ENCODE assay signal across 17 cellular contexts in genomic region chr15:64361259-64361658, GRCh38. TPM values are rescaled to one million over a fixed set of nuclear protein-coding genes. Genes with fewer than 3 reads are reported as not detected.
DNase-seq lines count a peak whose midpoint lies in the region; ATAC-seq and TF ChIP-seq lines count a peak whose summit lies in the region.
"Had no signal": no experiment of that assay in that cellular context is flagged by ENCODE, and none has a peak within 500 bp of the region (broad histone marks: within the 10 kb centered on the region; RNA-seq: fewer than 3 reads in every experiment).

No MANE protein-coding gene starts in this region.

- H4K20me1 ChIP-seq in osteoblast (ENCODE audit: insufficient read depth, low read length): no peaks in the 10 kb centered on the region

- ATAC-seq in RWPE2 (ENCODE audit: low read depth): peak; percentile 65
- ATAC-seq in activated T-helper 17 cell treated with anti-CD3 and anti-CD28 coated beads, Interleukin-2, amount 50 U/mL, for 72 hours (replicated peaks): no peak
- ATAC-seq in HG03520 (IDR thresholded peaks at IDR 0.05; ENCODE audit: unreplicated experiment): no peak
- ATAC-seq: HCT116 had no signal

- no peaks in the 10 kb centered on the region for H3K9me3 Mint-ChIP-seq in activated CD4-positive, alpha-beta T cell treated with anti-CD3 and anti-CD28 coated beads, Interleukin-2, amount 10 ng/mL, durations not matched to agents 24 days and 14 days
- no peaks in the 10 kb centered on the region for H3K9me3 Mint-ChIP-seq in activated T-helper 17 cell treated with anti-CD3 and anti-CD28 coated beads, Interleukin-2, amount 50 U/mL, for 72 hours
- H3K9me3 Mint-ChIP-seq: CD4-positive, alpha-beta T cell had no signal

- H3K9me3 ChIP-seq in RWPE2 (ENCODE audit: severe bottlenecking) (no peaks in the 10 kb centered on the region), osteoblast (ENCODE audit: low read depth, low read length) (no peaks in the 10 kb centered on the region)
- H3K9me3 ChIP-seq: BLaER1 treated with 17β-estradiol and CSF1 and Interleukin-3, amounts not matched to agents 10 nM and 100 nM had no signal

- peaks cover 3% of the 10 kb centered on the region for H3K36me3 Mint-ChIP-seq in activated CD4-positive, alpha-beta T cell treated with anti-CD3 and anti-CD28 coated beads, Interleukin-2, amount 10 ng/mL, durations not matched to agents 24 days and 14 days (ENCODE audit: low read depth)
- H3K36me3 Mint-ChIP-seq in activated T-helper 17 cell treated with anti-CD3 and anti-CD28 coated beads, Interleukin-2, amount 50 U/mL, for 72 hours (ENCODE audit: low read depth): peaks cover 16% of the 10 kb centered on the region

- H3K27ac Mint-ChIP-seq in activated CD4-positive, alpha-beta T cell treated with anti-CD3 and anti-CD28 coated beads, Interleukin-2, amount 10 ng/mL, durations not matched to agents 24 days and 14 days: peak overlapping the region; percentile 41
- H3K27ac Mint-ChIP-seq in activated T-helper 17 cell treated with anti-CD3 and anti-CD28 coated beads, Interleukin-2, amount 50 U/mL, for 72 hours: no peak overlapping the region
- H3K27ac Mint-ChIP-seq: CD4-positive, alpha-beta T cell had no signal

- no peaks in the 10 kb centered on the region for H3K79me2 ChIP-seq in osteoblast (ENCODE audit: insufficient read depth, low read length)

- no peak overlapping the region for H3K4me3 Mint-ChIP-seq in activated CD4-positive, alpha-beta T cell treated with anti-CD3 and anti-CD28 coated beads, Interleukin-2, amount 10 ng/mL, durations not matched to agents 24 days and 14 days
- H3K4me3 Mint-ChIP-seq in activated T-helper 17 cell treated with anti-CD3 and anti-CD28 coated beads, Interleukin-2, amount 50 U/mL, for 72 hours: no peak overlapping the region
- H3K4me3 Mint-ChIP-seq: CD4-positive, alpha-beta T cell had no signal

- no peak overlapping the region for H3K4me3 ChIP-seq in RWPE2 (ENCODE audit: severe bottlenecking)
- no peak overlapping the region for H3K4me3 ChIP-seq in epithelial cell of esophagus (ENCODE audit: low read length)
- H3K4me3 ChIP-seq in osteoblast (ENCODE audit: insufficient read depth, low read length): no peak overlapping the region
- H3K4me3 ChIP-seq: BLaER1 treated with 17β-estradiol and CSF1 and Interleukin-3, amounts not matched to agents 10 nM and 100 nM had no signal

- TF ChIP-seq CTCF in RWPE2 (IDR thresholded peaks at IDR 0.05; ENCODE audit: poor library complexity, severe bottlenecking) (no peak), epithelial cell of esophagus (IDR thresholded peaks at IDR 0.05; ENCODE audit: insufficient read depth, low read depth, low read length, missing control alignments) (no peak), osteoblast (IDR thresholded peaks at IDR 0.05; ENCODE audit: extremely low read depth, low read depth, low read length) (no peak)

- no peaks in the 10 kb centered on the region for H3K4me1 ChIP-seq in RWPE2 (ENCODE audit: insufficient read depth, poor library complexity, severe bottlenecking)
- peaks cover 5% of the 10 kb centered on the region for H3K4me1 ChIP-seq in osteoblast (ENCODE audit: insufficient read depth, low read length)

- no peak overlapping the region for H3K4me2 ChIP-seq in osteoblast (ENCODE audit: insufficient read depth, low read length)
- H3K4me2 ChIP-seq: BLaER1 treated with 17β-estradiol and CSF1 and Interleukin-3, amounts not matched to agents 10 nM and 100 nM had no signal

- intact Hi-C loops in activated CD4-positive, alpha-beta T cell treated with anti-CD3 and anti-CD28 coated beads, Interleukin-2, amount 10 ng/mL, durations not matched to agents 24 days and 14 days (cut with micrococcal nuclease): no loop called here

- H3K36me3 ChIP-seq in RWPE2 (ENCODE audit: low read depth) (peaks cover 48% of the 10 kb centered on the region), osteoblast (ENCODE audit: insufficient read depth, low read length) (no peaks in the 10 kb centered on the region)

- H2AFZ ChIP-seq in osteoblast (ENCODE audit: low read length): peak overlapping the region; percentile 31

- H3K27me3 ChIP-seq in RWPE2 (ENCODE audit: insufficient read depth, poor library complexity, severe bottlenecking): no peaks in the 10 kb centered on the region
- H3K27me3 ChIP-seq in osteoblast (ENCODE audit: insufficient read depth, low read length): no peaks in the 10 kb centered on the region
- H3K27me3 ChIP-seq: BLaER1 treated with 17β-estradiol and CSF1 and Interleukin-3, amounts not matched to agents 10 nM and 100 nM had no signal

- no peak for DNase-seq in activated CD4-positive, alpha-beta T cell treated with anti-CD3 and anti-CD28 coated beads, Interleukin-2, amount 10 ng/mL, durations not matched to agents 24 days and 14 days
- no peak for DNase-seq in activated CD4-positive, alpha-beta T cell treated with anti-CD3 and anti-CD28 coated beads, Interleukin-2, amount 50 U/mL, for 48 hours
- DNase-seq in RWPE2 (ENCODE audit: low spot score) (no peak), epithelial cell of esophagus (ENCODE audit: low read depth) (peak; percentile 35), osteoblast (ENCODE audit: insufficient read length, low spot score, missing footprints) (no peak)
- DNase-seq: 8988T; ACHN; Calu3; CD4-positive, alpha-beta T cell; DMS 273 treated with DMSO at 0.1 percent for 48 hours; DMS79 treated with DMSO at 0.1 percent for 48 hours; EL; IMR-90 had no signal

- peaks cover 7% of the 10 kb centered on the region for H3K4me1 Mint-ChIP-seq in activated CD4-positive, alpha-beta T cell treated with anti-CD3 and anti-CD28 coated beads, Interleukin-2, amount 10 ng/mL, durations not matched to agents 24 days and 14 days
- H3K4me1 Mint-ChIP-seq in activated T-helper 17 cell treated with anti-CD3 and anti-CD28 coated beads, Interleukin-2, amount 50 U/mL, for 72 hours: peaks cover 5% of the 10 kb centered on the region

- H3K27me3 Mint-ChIP-seq in activated CD4-positive, alpha-beta T cell treated with anti-CD3 and anti-CD28 coated beads, Interleukin-2, amount 10 ng/mL, durations not matched to agents 24 days and 14 days: no peaks in the 10 kb centered on the region
- no peaks in the 10 kb centered on the region for H3K27me3 Mint-ChIP-seq in activated T-helper 17 cell treated with anti-CD3 and anti-CD28 coated beads, Interleukin-2, amount 50 U/mL, for 72 hours
- H3K27me3 Mint-ChIP-seq: CD4-positive, alpha-beta T cell had no signal

- H3K27ac ChIP-seq in RWPE2 (ENCODE audit: poor library complexity, severe bottlenecking) (no peak overlapping the region), osteoblast (ENCODE audit: low read depth, low read length) (no peak overlapping the region)
- H3K27ac ChIP-seq: BLaER1 treated with 17β-estradiol and CSF1 and Interleukin-3, amounts not matched to agents 10 nM and 100 nM had no signal

RNA-seq across cellular contexts. Expression of gene CSNK1G1, which starts 5.3 kb away (rescaled TPM):
- 28.5 and 28.6 TPM in 2 replicates for total RNA-seq in activated CD4-positive, alpha-beta T cell treated with anti-CD3 and anti-CD28 coated beads, Interleukin-2, amount 10 ng/mL, durations not matched to agents 24 days and 14 days
- 34.0 and 35.4 TPM in 2 replicates for total RNA-seq in osteoblast
- 10 to 100 TPM; 34.5 to 38.0 TPM for total RNA-seq in activated T-helper 17 cell treated with anti-CD3 and anti-CD28 coated beads, Interleukin-2, amount 50 U/mL, for 72 hours

RNA-seq across cellular contexts. Expression of gene PCLAF, which starts 20.0 kb away (rescaled TPM):
- 67.6 and 81.9 TPM in 2 replicates for total RNA-seq in activated CD4-positive, alpha-beta T cell treated with anti-CD3 and anti-CD28 coated beads, Interleukin-2, amount 10 ng/mL, durations not matched to agents 24 days and 14 days
- 20.6 and 29.2 TPM in 2 replicates for total RNA-seq in osteoblast
- 100 to 1,000 TPM in 1 of 2 donors, 10 to 100 TPM in 1; 61.5 to 101 TPM for total RNA-seq in activated T-helper 17 cell treated with anti-CD3 and anti-CD28 coated beads, Interleukin-2, amount 50 U/mL, for 72 hours

RNA-seq across cellular contexts. Expression of gene TRIP4, which starts 26.4 kb away (rescaled TPM):
- total RNA-seq in activated CD4-positive, alpha-beta T cell treated with anti-CD3 and anti-CD28 coated beads, Interleukin-2, amount 10 ng/mL, durations not matched to agents 24 days and 14 days: 21.1 and 23.9 TPM in 2 replicates
- 10.9 and 14.1 TPM in 2 replicates for total RNA-seq in osteoblast
- 10 to 100 TPM; 26.6 to 26.7 TPM for total RNA-seq in activated T-helper 17 cell treated with anti-CD3 and anti-CD28 coated beads, Interleukin-2, amount 50 U/mL, for 72 hours
